1 cellular context compared by ENCODE assay signal in the genomic region with DNA sequence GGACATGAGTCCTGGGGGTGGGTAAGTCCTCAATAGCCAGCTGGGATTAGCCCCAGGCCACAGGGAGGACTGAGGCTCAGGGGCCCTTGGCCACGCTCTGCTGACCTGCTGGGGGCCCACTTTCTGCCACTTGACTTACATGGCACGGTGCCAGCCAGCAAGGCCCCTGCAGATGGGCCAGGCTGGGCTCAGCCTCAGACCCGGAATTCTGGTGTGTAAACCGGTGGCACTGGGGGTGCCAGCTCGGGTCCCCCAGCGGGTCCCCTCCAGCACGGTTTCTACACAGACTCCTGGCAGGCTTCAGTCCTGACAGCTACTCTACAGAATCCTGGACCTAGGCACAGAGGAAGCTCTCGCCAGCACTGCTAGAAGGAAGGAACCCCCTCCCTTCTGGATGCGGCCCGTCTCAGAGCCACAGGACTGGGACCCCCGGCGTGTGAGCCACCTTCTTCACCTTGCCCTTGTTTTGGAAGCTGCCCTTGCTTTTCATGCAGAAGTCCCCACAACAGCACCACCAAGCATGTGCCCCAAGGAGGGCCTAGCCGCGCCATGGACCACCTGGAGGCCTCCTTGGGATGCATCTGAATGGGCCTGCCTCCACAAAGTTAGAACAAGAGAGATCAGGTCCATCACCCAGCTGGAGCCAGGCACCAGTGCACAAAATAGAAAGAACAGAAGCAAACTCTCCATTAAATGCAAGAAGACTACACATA.
TF ChIP-seq lines count a peak whose summit lies in the region.

No MANE protein-coding gene starts in this region.

TF ChIP-seq in WTC11, 78 proteins besides CTCF, POLR2A, EP300 and RAD21 (continued from another document):
- TF ChIP-seq, protein P1, sequence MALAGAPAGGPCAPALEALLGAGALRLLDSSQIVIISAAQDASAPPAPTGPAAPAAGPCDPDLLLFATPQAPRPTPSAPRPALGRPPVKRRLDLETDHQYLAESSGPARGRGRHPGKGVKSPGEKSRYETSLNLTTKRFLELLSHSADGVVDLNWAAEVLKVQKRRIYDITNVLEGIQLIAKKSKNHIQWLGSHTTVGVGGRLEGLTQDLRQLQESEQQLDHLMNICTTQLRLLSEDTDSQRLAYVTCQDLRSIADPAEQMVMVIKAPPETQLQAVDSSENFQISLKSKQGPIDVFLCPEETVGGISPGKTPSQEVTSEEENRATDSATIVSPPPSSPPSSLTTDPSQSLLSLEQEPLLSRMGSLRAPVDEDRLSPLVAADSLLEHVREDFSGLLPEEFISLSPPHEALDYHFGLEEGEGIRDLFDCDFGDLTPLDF (CRISPR knock-in tag; IDR thresholded peaks at IDR 0.05), result no peak
- TF ChIP-seq ELF4 (CRISPR knock-in tag; IDR thresholded peaks at IDR 0.05; ENCODE audit: low read depth), result no peak
- no peak for TF ChIP-seq IRF1 (CRISPR knock-in tag; IDR thresholded peaks at IDR 0.05)
